19 cellular contexts compared by ENCODE assay signal in genomic region chr7:93194368-93194767, GRCh38. TPM values are rescaled to one million over a fixed set of nuclear protein-coding genes. Genes with fewer than 3 reads are reported as not detected.
DNase-seq lines count a peak whose midpoint lies in the region; TF ChIP-seq lines count a peak whose summit lies in the region.
"Had no signal": no experiment of that assay in that cellular context is flagged by ENCODE, and none has a peak within 500 bp of the region (broad histone marks: within the 10 kb centered on the region; RNA-seq: fewer than 3 reads in every experiment).

No MANE protein-coding gene starts in this region.

- H3K36me3 ChIP-seq in tibial artery (no peaks in the 10 kb centered on the region), OCI-LY7 (ENCODE audit: insufficient read depth, low read length) (no peaks in the 10 kb centered on the region)
- H3K36me3 ChIP-seq: cardiac muscle cell had no signal

- no peak overlapping the region for H2AFZ ChIP-seq in OCI-LY7 (ENCODE audit: low read length)

- H3K79me2 ChIP-seq in OCI-LY7 (ENCODE audit: insufficient read depth, low read depth, low read length), result no peaks in the 10 kb centered on the region

- POLR2A ChIA-PET in OCI-LY7 (lab: Charles Lee), result interaction anchor here (0.7 to 1.7 kb wide), 3 partner anchors 9 to 420 kb away, joined by 3 to 6 read pairs (median 3); no protein-coding TSS in a partner anchor

- H4K20me1 ChIP-seq in OCI-LY7 (ENCODE audit: insufficient read depth, low read length), result no peaks in the 10 kb centered on the region

- H3K9me2 ChIP-seq in OCI-LY7 (ENCODE audit: insufficient read depth, low read length), result no peaks in the 10 kb centered on the region

- CTCF ChIA-PET in OCI-LY7 (lab: Charles Lee; ENCODE audit: unreplicated experiment), result no interaction called here

- no TSS peak for BruUV-seq in OCI-LY7 (replicated peaks; lab: Mats Ljungman, UMichigan)

- no peak for TF ChIP-seq CTCF in choroid plexus epithelial cell (conservative IDR thresholded peaks at IDR 0.05; ENCODE audit: low read depth, low read length)
- no peak for TF ChIP-seq CTCF in tibial artery (IDR thresholded peaks at IDR 0.05)
- no peak for TF ChIP-seq CTCF in OCI-LY7 (conservative IDR thresholded peaks at IDR 0.05; ENCODE audit: low read length)

- no peaks in the 10 kb centered on the region for H3K27me3 ChIP-seq in tibial artery

- DNase-seq in EH (ENCODE audit: low read depth) (peak; percentile 23), NOMO-1 treated with dmso at 0.1 percent for 144 hours (lab: John Stamatoyannopoulos, UW; ENCODE audit: unreplicated experiment) (peak; percentile 31), choroid plexus epithelial cell (ENCODE audit: low read depth) (peak; percentile 31), myocyte (ENCODE audit: low read depth) (peak; percentile 20), NCI-H1417 (lab: John Stamatoyannopoulos, UW) (no peak), substantia nigra (lab: John Stamatoyannopoulos, UW) (no peak), tibial artery (no peak), OCI-LY7 (ENCODE audit: low spot score) (no peak)
- DNase-seq: activated gamma-delta T cell; CD4-positive, CD25-positive, alpha-beta regulatory T cell; effector memory CD8-positive, alpha-beta T cell; GOT3; hypothalamus; NCI-H187 had no signal

- no peak overlapping the region for H3K4me2 ChIP-seq in OCI-LY7 (ENCODE audit: low read length)

- intact Hi-C loops in tibial artery (cut with DNase I; ENCODE audit: low total_unique reads) (no loop called here), OCI-LY7 (cut with micrococcal nuclease; ENCODE audit: unreplicated experiment) (no loop called here)

- H3K27ac ChIP-seq in substantia nigra (ENCODE audit: low read depth, low read length, poor library complexity, severe bottlenecking), result no peak overlapping the region
- H3K27ac ChIP-seq in tibial artery, result no peak overlapping the region
- H3K27ac ChIP-seq in OCI-LY7 (ENCODE audit: low read depth, low read length, poor library complexity, severe bottlenecking), result no peak overlapping the region
- H3K27ac ChIP-seq: cardiac muscle cell had no signal

- no peak overlapping the region for H3K4me3 ChIP-seq in choroid plexus epithelial cell (ENCODE audit: low read depth, low read length)
- no peak overlapping the region for H3K4me3 ChIP-seq in tibial artery
- H3K4me3 ChIP-seq in OCI-LY7 (ENCODE audit: low read depth, low read length, poor library complexity, severe bottlenecking), result no peak overlapping the region
- H3K4me3 ChIP-seq: cardiac muscle cell had no signal

- H3K4me1 ChIP-seq in tibial artery (no peaks in the 10 kb centered on the region), OCI-LY7 (ENCODE audit: insufficient read depth, low read length, poor library complexity, severe bottlenecking) (peaks cover 6% of the 10 kb centered on the region)

- H3K9me3 ChIP-seq in tibial artery, result no peaks in the 10 kb centered on the region
- no peaks in the 10 kb centered on the region for H3K9me3 ChIP-seq in OCI-LY7 (ENCODE audit: low read length)

RNA-seq across cellular contexts. Expression of gene HEPACAM2, which starts 31.9 kb away (rescaled TPM):
- total RNA-seq in myocyte, result not detected in 2 replicates
- 0.04 TPM for polyA plus RNA-seq in myocyte (2012)
- total RNA-seq in OCI-LY7 (2014; rRNA removed; shearing (Covaris generic)), result not detected in 2 replicates
- not detected in 2 replicates for total RNA-seq in OCI-LY7 (2022)
- total RNA-seq: activated CD8-positive, alpha-beta memory T cell treated with anti-CD3 and anti-CD28 coated beads for 36 hours; cardiac muscle cell; CD4-positive, CD25-positive, alpha-beta regulatory T cell; natural killer cell treated with Interleukin-12 subunit alpha and Interleukin-12 subunit beta and Interleukin-15 and Interleukin-18, amount 100 ng/mL, for 72 hours; ureter had no signal
- polyA plus RNA-seq: cardiac muscle cell; CD4-positive, CD25-positive, alpha-beta regulatory T cell; liver had no signal

RNA-seq across cellular contexts. Expression of gene VPS50, which starts 37.8 kb away (rescaled TPM):
- total RNA-seq in myocyte (38.2 and 46.6 TPM in 2 replicates), OCI-LY7 (2022) (19.7 and 20.0 TPM in 2 replicates)
- 8.0 TPM for polyA plus RNA-seq in myocyte (2012)
- 14.9 and 17.9 TPM in 2 replicates for total RNA-seq in OCI-LY7 (2014; rRNA removed; shearing (Covaris generic))

RNA-seq across cellular contexts. Expression of gene SAMD9L, which starts 46.2 kb away (rescaled TPM):
- total RNA-seq in myocyte, result 25.0 and 27.7 TPM in 2 replicates
- polyA plus RNA-seq in myocyte (2012), result 11.2 TPM
- 6.6 and 10.8 TPM in 2 replicates for total RNA-seq in OCI-LY7 (2014; rRNA removed; shearing (Covaris generic))
- 4.6 and 5.4 TPM in 2 replicates for total RNA-seq in OCI-LY7 (2022)
- total RNA-seq: cardiac muscle cell had no signal
- polyA plus RNA-seq: cardiac muscle cell had no signal

Comparison
In these comparisons a context has a peak if more than half of its experiments do, and no peak if none do; other contexts are left out.
1. DNase-seq: peak in EH (single experiment), NOMO-1 treated with dmso at 0.1 percent for 144 hours (single experiment), choroid plexus epithelial cell (single experiment) and myocyte (single experiment); none in NCI-H1417 (0 of 3), substantia nigra (0 of 49), tibial artery (0 of 2) and OCI-LY7 (single experiment).